Comparison of ENCODE assay signal across 1 cellular context in genomic region chr2:168455692-168456525, GRCh38.
A peak's percentile ranks its signal among the peaks of the same experiment; 100 is the strongest.
TF ChIP-seq lines count a peak whose summit lies in the region.

CERS6 (plus strand) TSS chr2:168456272; CDS start chr2:168456449, 177 bp downstream.

TF ChIP-seq in HepG2, 621 proteins besides CTCF, POLR2A, EP300 and RAD21 (continued from another document and continues in another):
- TF ChIP-seq ZNF280B (CRISPR knock-in tag; IDR thresholded peaks at IDR 0.05; ENCODE audit: borderline replicate concordance) (peak; percentile 79), ZNF350 (CRISPR knock-in tag; IDR thresholded peaks at IDR 0.05; ENCODE audit: borderline replicate concordance, low read depth) (peak; percentile 65), ZNF18 (CRISPR knock-in tag; IDR thresholded peaks at IDR 0.05; ENCODE audit: insufficient replicate concordance) (peak; percentile 89), YEATS4 (CRISPR knock-in tag; IDR thresholded peaks at IDR 0.05; ENCODE audit: borderline replicate concordance) (peak; percentile 93), ZNF326 (CRISPR knock-in tag; IDR thresholded peaks at IDR 0.05; ENCODE audit: borderline replicate concordance) (no peak), ZNF749 (CRISPR knock-in tag; IDR thresholded peaks at IDR 0.05; ENCODE audit: borderline replicate concordance) (peak; percentile 90; the same call in 1 of the 2 replicates), MED13 (CRISPR knock-in tag; IDR thresholded peaks at IDR 0.05) (peak; percentile 92), ZNF761 (CRISPR knock-in tag; conservative IDR thresholded peaks at IDR 0.05) (0 out of 2 replicates have a peak, but pooled peaks have one; percentile 59), SNAPC5 (CRISPR knock-in tag; IDR thresholded peaks at IDR 0.05; ENCODE audit: borderline replicate concordance) (peak; percentile 97), CBX2 (IDR thresholded peaks at IDR 0.05; ENCODE audit: low read depth, low read length) (no peak), CBX2 (CRISPR knock-in tag; IDR thresholded peaks at IDR 0.05; ENCODE audit: low read depth) (peak; percentile 90; the same call in 1 of the 2 replicates), PCBP1 (IDR thresholded peaks at IDR 0.05; ENCODE audit: borderline replicate concordance, low read depth, low read length) (no peak), MYNN (CRISPR knock-in tag; IDR thresholded peaks at IDR 0.05; ENCODE audit: low read depth) (no peak; the same call in 1 of the 2 replicates), NR2F1 (CRISPR knock-in tag; IDR thresholded peaks at IDR 0.05) (no peak), ETV5 (CRISPR knock-in tag; IDR thresholded peaks at IDR 0.05; ENCODE audit: borderline replicate concordance) (peak; percentile 60; the same call in 1 of the 2 replicates), RELA (CRISPR knock-in tag; IDR thresholded peaks at IDR 0.05) (no peak; the same call in 1 of the 2 replicates), KMT2A (CRISPR knock-in tag; IDR thresholded peaks at IDR 0.05) (peak; percentile 87; the same call in 1 of the 2 replicates), ZNF331 (CRISPR knock-in tag; IDR thresholded peaks at IDR 0.05) (peak; percentile 78), JUNB (CRISPR knock-in tag; IDR thresholded peaks at IDR 0.05; ENCODE audit: borderline replicate concordance) (no peak), MBNL3 (CRISPR knock-in tag; conservative IDR thresholded peaks at IDR 0.05) (0 out of 2 replicates have a peak, but pooled peaks have one; percentile 21), AGO2 (optimal IDR thresholded peaks at IDR 0.05; ENCODE audit: low read depth, low read length) (no peak), HIVEP1 (CRISPR knock-in tag; IDR thresholded peaks at IDR 0.05) (peak; percentile 90), ZFP62 (CRISPR knock-in tag; IDR thresholded peaks at IDR 0.05) (no peak), ZNF292 (CRISPR knock-in tag; IDR thresholded peaks at IDR 0.05; ENCODE audit: borderline replicate concordance, low read depth) (no peak), ZNF256 (CRISPR knock-in tag; conservative IDR thresholded peaks at IDR 0.05) (peak; percentile 96; the same call in 1 of the 2 replicates), BCL6 (CRISPR knock-in tag; IDR thresholded peaks at IDR 0.05) (peak; percentile 80), ZNF280D (CRISPR knock-in tag; IDR thresholded peaks at IDR 0.05) (no peak; the same call in 1 of the 2 replicates), KLF11 (CRISPR knock-in tag; IDR thresholded peaks at IDR 0.05) (peak; percentile 88; the same call in 1 of the 2 replicates), ZBTB38 (CRISPR knock-in tag; IDR thresholded peaks at IDR 0.05) (peak; percentile 95; the same call in 1 of the 2 replicates), ZNF430 (CRISPR knock-in tag; IDR thresholded peaks at IDR 0.05) (peak; percentile 99), FOXA3 (CRISPR knock-in tag; IDR thresholded peaks at IDR 0.05) (peak; percentile 80), HINFP (CRISPR knock-in tag; IDR thresholded peaks at IDR 0.05; ENCODE audit: low read depth) (peak; percentile 92), ZBTB26 (CRISPR knock-in tag; IDR thresholded peaks at IDR 0.05; ENCODE audit: borderline replicate concordance) (peak; percentile 82), TOE1 (CRISPR knock-in tag; IDR thresholded peaks at IDR 0.05) (peak; percentile 89; the same call in 1 of the 2 replicates), RORA (CRISPR knock-in tag; IDR thresholded peaks at IDR 0.05) (no peak), ZNF652 (CRISPR knock-in tag; IDR thresholded peaks at IDR 0.05; ENCODE audit: borderline replicate concordance, low read depth) (no peak), CC2D1A (CRISPR knock-in tag; IDR thresholded peaks at IDR 0.05) (0 out of 2 replicates have a peak, but pooled peaks have one; percentile 30), HOXA3 (CRISPR knock-in tag; IDR thresholded peaks at IDR 0.05) (peak; percentile 91), ZNF589 (CRISPR knock-in tag; conservative IDR thresholded peaks at IDR 0.05) (peak; percentile 98), ZBTB20 (CRISPR knock-in tag; IDR thresholded peaks at IDR 0.05; ENCODE audit: borderline replicate concordance, low read depth) (peak; percentile 95; the same call in 1 of the 2 replicates), HOXA9 (CRISPR knock-in tag; IDR thresholded peaks at IDR 0.05; ENCODE audit: borderline replicate concordance) (peak; percentile 89), ZBTB3 (CRISPR knock-in tag; IDR thresholded peaks at IDR 0.05; ENCODE audit: borderline replicate concordance, low read depth) (no peak), AHR (CRISPR knock-in tag; IDR thresholded peaks at IDR 0.05) (peak; percentile 93; the same call in 1 of the 2 replicates), ZNF17 (CRISPR knock-in tag; IDR thresholded peaks at IDR 0.05) (no peak), ELF1 (CRISPR knock-in tag; IDR thresholded peaks at IDR 0.05) (peak; percentile 36), REXO4 (CRISPR knock-in tag; IDR thresholded peaks at IDR 0.05; ENCODE audit: borderline replicate concordance) (peak; percentile 98), TMF1 (CRISPR knock-in tag; IDR thresholded peaks at IDR 0.05; ENCODE audit: low read depth) (peak; percentile 95), MTA1 (CRISPR knock-in tag; IDR thresholded peaks at IDR 0.05; ENCODE audit: borderline replicate concordance) (no peak; the same call in none of the 2 replicates), TRIM22 (IDR thresholded peaks at IDR 0.05) (no peak), PRDM15 (CRISPR knock-in tag; IDR thresholded peaks at IDR 0.05) (peak; percentile 47; the same call in 1 of the 2 replicates), SRSF4 (IDR thresholded peaks at IDR 0.05; ENCODE audit: low read depth, low read length, poor library complexity, severe bottlenecking) (no peak), ZNF530 (CRISPR knock-in tag; IDR thresholded peaks at IDR 0.05; ENCODE audit: low read depth) (peak; percentile 94; the same call in 1 of the 2 replicates), ZNF563 (CRISPR knock-in tag; IDR thresholded peaks at IDR 0.05) (peak; percentile 94), SALL2 (CRISPR knock-in tag; IDR thresholded peaks at IDR 0.05) (peak; percentile 84)
